ENCODE assay signal across 22 cellular contexts in genomic region chr14:73991097-73991496, GRCh38. TPM values are rescaled to one million over a fixed set of nuclear protein-coding genes. Genes with fewer than 3 reads are reported as not detected.
DNase-seq lines count a peak whose midpoint lies in the region; ATAC-seq, FAIRE-seq and TF ChIP-seq lines count a peak whose summit lies in the region.
"Had no signal": no experiment of that assay in that cellular context is flagged by ENCODE, and none has a peak within 500 bp of the region (broad histone marks: within the 10 kb centered on the region; RNA-seq: fewer than 3 reads in every experiment).

No MANE protein-coding gene starts in this region.

- H3K27me3 ChIP-seq in HepG2 (ENCODE audit: control insufficient read depth in 1 of 2, insufficient read depth in 2 of 2, low read length in 2 of 2) (no peaks in the 10 kb centered on the region), right lobe of liver (no peaks in the 10 kb centered on the region), hepatocyte (no peaks in the 10 kb centered on the region), parathyroid adenoma (ENCODE audit: control insufficient read depth, insufficient read depth, low read length) (no peaks in the 10 kb centered on the region), GM23338 (ENCODE audit: insufficient read depth) (no peaks in the 10 kb centered on the region)
- H3K27me3 ChIP-seq: BLaER1 had no signal

- H2AFZ ChIP-seq in HepG2 (ENCODE audit: low read length) (no peak overlapping the region), hepatocyte (no peak overlapping the region), parathyroid adenoma (no peak overlapping the region), GM23338 (no peak overlapping the region)
- H2AFZ ChIP-seq: GM23248 had no signal

- H3K9me3 ChIP-seq in HepG2 (ENCODE audit: low read length): no peaks in the 10 kb centered on the region
- no peaks in the 10 kb centered on the region for H3K9me3 ChIP-seq in right lobe of liver
- H3K9me3 ChIP-seq in hepatocyte (ENCODE audit: low read depth): no peaks in the 10 kb centered on the region
- no peaks in the 10 kb centered on the region for H3K9me3 ChIP-seq in parathyroid adenoma (ENCODE audit: control insufficient read depth, low read length)
- H3K9me3 ChIP-seq: BLaER1, Caco-2, HAP-1 had no signal

- in situ Hi-C loops in HepG2 (cut with HindIII; ENCODE audit: extremely low pct_ligation_motif_present, low pct_unique_long_range_greater_than_20kb): no loop called here

- H3K4me3 ChIP-seq in HepG2 (replicated peaks in 1 of 3; ENCODE audit: insufficient read depth in 1 of 3, low read depth in 2 of 3, low read length in 3 of 3) (no peak overlapping the region), right lobe of liver (no peak overlapping the region), choroid plexus epithelial cell (ENCODE audit: low read depth, low read length) (no peak overlapping the region), hepatocyte (no peak overlapping the region), parathyroid adenoma (ENCODE audit: low read depth, low read length) (peak overlapping the region; percentile 11), GM23338 (no peak overlapping the region)
- H3K4me3 ChIP-seq: BLaER1, GM23248, HAP-1 had no signal

- H3K79me2 ChIP-seq in HepG2 (ENCODE audit: insufficient read depth, low read length) (peaks cover 9% of the 10 kb centered on the region), hepatocyte (peaks cover 33% of the 10 kb centered on the region), parathyroid adenoma (no peaks in the 10 kb centered on the region), GM23338 (replicated peaks; ENCODE audit: insufficient read depth) (no peaks in the 10 kb centered on the region)

- no peaks in the 10 kb centered on the region for H3K27me3 Mint-ChIP-seq in activated CD4-positive, alpha-beta T cell treated with anti-CD3 and anti-CD28 coated beads, Interleukin-2, amount 10 ng/mL, durations not matched to agents 24 days and 14 days
- no peaks in the 10 kb centered on the region for H3K27me3 Mint-ChIP-seq in GM23338 (ENCODE audit: insufficient read depth, low read depth, poor library complexity)
- H3K27me3 Mint-ChIP-seq: B cell; CD4-positive, CD25-positive, alpha-beta regulatory T cell had no signal

- DNase-seq in HepG2 (ENCODE audit: low spot score) (no peak), right lobe of liver (no peak), choroid plexus epithelial cell (ENCODE audit: low read depth) (peak; percentile 20), hepatocyte (ENCODE audit: low spot score) (no peak), NCI-H1092 treated with DMSO at 0.1 percent for 48 hours (lab: John Stamatoyannopoulos, UW) (no peak), GM23338 (ENCODE audit: low spot score) (no peak)
- no peak for DNase-seq in activated CD4-positive, alpha-beta T cell treated with anti-CD3 and anti-CD28 coated beads, Interleukin-2, amount 10 ng/mL, durations not matched to agents 24 days and 14 days
- DNase-seq: Caco-2; CD4-positive, CD25-positive, alpha-beta regulatory T cell; CD8-positive, alpha-beta T cell; DMS153; DND-41; GM23248 had no signal

- H3K4me2 ChIP-seq in HepG2 (ENCODE audit: low read depth, low read length) (no peak overlapping the region), hepatocyte (no peak overlapping the region), parathyroid adenoma (ENCODE audit: low read length) (peak overlapping the region; percentile 53), GM23338 (no peak overlapping the region)
- H3K4me2 ChIP-seq: BLaER1 had no signal

- CTCF ChIA-PET in HepG2 (lab: Yijun Ruan, JAX; ENCODE audit: low intra/inter-chr PET ratio, low total read pairs): no interaction called here

- TF ChIP-seq EP300 in HepG2 (IDR thresholded peaks at IDR 0.05; ENCODE audit: low read depth in 2 of 2, low read length in 2 of 2) (no peak), HepG2 (CRISPR knock-in tag; IDR thresholded peaks at IDR 0.05; ENCODE audit: borderline replicate concordance) (no peak)

- no peak for TF ChIP-seq CTCF in HepG2 (CRISPR knock-in tag; IDR thresholded peaks at IDR 0.05)
- no peak for TF ChIP-seq CTCF in right lobe of liver (IDR thresholded peaks at IDR 0.05)
- no peak for TF ChIP-seq CTCF in choroid plexus epithelial cell (conservative IDR thresholded peaks at IDR 0.05; ENCODE audit: low read depth, low read length)
- TF ChIP-seq CTCF in hepatocyte (IDR thresholded peaks at IDR 0.05; ENCODE audit: poor library complexity): no peak
- TF ChIP-seq CTCF in parathyroid adenoma (IDR thresholded peaks at IDR 0.05): no peak
- no peak for TF ChIP-seq CTCF in GM23338 (conservative IDR thresholded peaks at IDR 0.05; ENCODE audit: low read depth in 2 of 2)

- H3K27ac Mint-ChIP-seq in activated CD4-positive, alpha-beta T cell treated with anti-CD3 and anti-CD28 coated beads, Interleukin-2, amount 10 ng/mL, durations not matched to agents 24 days and 14 days: no peak overlapping the region
- no peak overlapping the region for H3K27ac Mint-ChIP-seq in GM23338
- H3K27ac Mint-ChIP-seq: B cell; CD4-positive, CD25-positive, alpha-beta regulatory T cell; CD8-positive, alpha-beta T cell had no signal

- peaks cover 4% of the 10 kb centered on the region for H3K36me3 Mint-ChIP-seq in activated CD4-positive, alpha-beta T cell treated with anti-CD3 and anti-CD28 coated beads, Interleukin-2, amount 10 ng/mL, durations not matched to agents 24 days and 14 days (ENCODE audit: low read depth)
- H3K36me3 Mint-ChIP-seq in GM23338 (ENCODE audit: low read depth): 0 out of 3 replicates have a peak, but pooled peaks cover 4% of the 10 kb centered on the region

- 48% methylated on average over 4 of the region's 4 CpGs for WGBS in HepG2 (ENCODE audit: low lambda C conversion rate)
- WGBS in right lobe of liver (ENCODE audit: insufficient coverage, low coverage, low lambda C conversion rate, missing lambda C conversion rate): 43% methylated on average over 4 of the region's 4 CpGs
- WGBS in hepatocyte (ENCODE audit: low lambda C conversion rate, missing lambda C conversion rate): 58% methylated on average over 4 of the region's 4 CpGs

- no peaks in the 10 kb centered on the region for H3K4me1 Mint-ChIP-seq in activated CD4-positive, alpha-beta T cell treated with anti-CD3 and anti-CD28 coated beads, Interleukin-2, amount 10 ng/mL, durations not matched to agents 24 days and 14 days
- no peaks in the 10 kb centered on the region for H3K4me1 Mint-ChIP-seq in GM23338
- H3K4me1 Mint-ChIP-seq: CD4-positive, CD25-positive, alpha-beta regulatory T cell had no signal

- TF ChIP-seq POLR2A in HepG2 (IDR thresholded peaks at IDR 0.05; ENCODE audit: insufficient read depth in 1 of 2, low read depth in 2 of 2, low read length in 2 of 2) (no peak), right lobe of liver (IDR thresholded peaks at IDR 0.05) (no peak)

- intact Hi-C loops in HepG2 (cut with micrococcal nuclease; ENCODE audit: unreplicated experiment): no loop called here
- intact Hi-C loops in right lobe of liver (cut with DNase I): no loop called here
- intact Hi-C loops in activated CD4-positive, alpha-beta T cell treated with anti-CD3 and anti-CD28 coated beads, Interleukin-2, amount 10 ng/mL, durations not matched to agents 24 days and 14 days (cut with micrococcal nuclease): no loop called here

- no peaks in the 10 kb centered on the region for H3F3A ChIP-seq in GM23338 (replicated peaks; ENCODE audit: low read depth)

- no peak for TF ChIP-seq RAD21 in HepG2 (CRISPR knock-in tag; IDR thresholded peaks at IDR 0.05)

- no peak for ATAC-seq in HepG2
- ATAC-seq in right lobe of liver: no peak
- no peak for ATAC-seq in GM23338
- ATAC-seq: CD8-positive, alpha-beta T cell had no signal

- no peaks in the 10 kb centered on the region for H3K9me3 Mint-ChIP-seq in activated CD4-positive, alpha-beta T cell treated with anti-CD3 and anti-CD28 coated beads, Interleukin-2, amount 10 ng/mL, durations not matched to agents 24 days and 14 days
- no peaks in the 10 kb centered on the region; the same call in 2 of the 3 replicates for H3K9me3 Mint-ChIP-seq in GM23338
- H3K9me3 Mint-ChIP-seq: CD4-positive, CD25-positive, alpha-beta regulatory T cell; CD8-positive, alpha-beta T cell had no signal

- no peak overlapping the region for H3K4me3 Mint-ChIP-seq in activated CD4-positive, alpha-beta T cell treated with anti-CD3 and anti-CD28 coated beads, Interleukin-2, amount 10 ng/mL, durations not matched to agents 24 days and 14 days
- no peak overlapping the region for H3K4me3 Mint-ChIP-seq in GM23338
- H3K4me3 Mint-ChIP-seq: B cell; CD4-positive, CD25-positive, alpha-beta regulatory T cell; CD8-positive, alpha-beta T cell had no signal

- POLR2A ChIA-PET in HepG2 (lab: Yijun Ruan, JAX): interaction anchor here (0.6 to 4.0 kb wide), 4 partner anchors 11 to 41 kb away, joined by 3 to 14 read pairs (median 4); partner anchors contain the start of genes BBOF1, COQ6, ENTPD5 and FAM161B

- BruUV-seq in HepG2 (replicated peaks; lab: Mats Ljungman, UMichigan): no TSS peak

- no peak overlapping the region for H3K9ac ChIP-seq in HepG2 (ENCODE audit: insufficient read depth, low read depth, low read length)
- no peak overlapping the region for H3K9ac ChIP-seq in parathyroid adenoma
- H3K9ac ChIP-seq: BLaER1, GM23248 had no signal

- H3K4me1 ChIP-seq in HepG2 (ENCODE audit: insufficient read depth, low read length) (peaks cover 78% of the 10 kb centered on the region), right lobe of liver (peaks cover 0 to 60% (median 27%) of the 10 kb centered on the region in 4 donors), hepatocyte (ENCODE audit: insufficient read depth) (peaks cover 6% of the 10 kb centered on the region), parathyroid adenoma (peaks cover 8% of the 10 kb centered on the region), GM23338 (ENCODE audit: insufficient read depth) (no peaks in the 10 kb centered on the region)
- H3K4me1 ChIP-seq: HAP-1 had no signal

- H3K36me3 ChIP-seq in HepG2 (replicated peaks in 1 of 2; ENCODE audit: control insufficient read depth in 1 of 2, insufficient read depth in 2 of 2, low read length in 2 of 2) (peaks cover 3 to 19% of the 10 kb centered on the region in 2 experiments), right lobe of liver (peaks cover 0 to 30% (median 15%) of the 10 kb centered on the region in 4 donors), hepatocyte (replicated peaks; ENCODE audit: insufficient read depth, low read depth) (no peaks in the 10 kb centered on the region), parathyroid adenoma (ENCODE audit: control insufficient read depth, insufficient read depth, low read length) (no peaks in the 10 kb centered on the region), GM23338 (ENCODE audit: insufficient read depth) (no peaks in the 10 kb centered on the region)

- no peaks in the 10 kb centered on the region for H3K9me2 ChIP-seq in hepatocyte (replicated peaks; ENCODE audit: insufficient read depth)
- no peaks in the 10 kb centered on the region for H3K9me2 ChIP-seq in GM23338 (ENCODE audit: insufficient read depth)

- H4K20me1 ChIP-seq in HepG2 (ENCODE audit: insufficient read depth, low read length) (no peaks in the 10 kb centered on the region), hepatocyte (ENCODE audit: insufficient read depth, poor library complexity, severe bottlenecking) (no peaks in the 10 kb centered on the region), GM23338 (replicated peaks; ENCODE audit: insufficient read depth) (no peaks in the 10 kb centered on the region; the same call in 1 of the 2 replicates)
- H4K20me1 ChIP-seq: BLaER1 had no signal

- no peak overlapping the region for H3K27ac ChIP-seq in HepG2 (ENCODE audit: extremely low read length, insufficient read depth, low read length)
- peak overlapping the region in 1 of 3 donors; percentile 93 for H3K27ac ChIP-seq in right lobe of liver
- peak overlapping the region; percentile 31 for H3K27ac ChIP-seq in hepatocyte
- peak overlapping the region; percentile 15 for H3K27ac ChIP-seq in parathyroid adenoma
- no peak overlapping the region for H3K27ac ChIP-seq in GM23338 (ENCODE audit: low read depth)
- H3K27ac ChIP-seq: 22Rv1, BLaER1, C4-2B, GM23248 had no signal

- no peak for FAIRE-seq in HepG2 (lab: Jason Lieb, UNC)
- FAIRE-seq: A204.1, G401.6, GM12892 had no signal

RNA-seq across cellular contexts. Expression of gene ENTPD5, which starts 28.0 kb away (rescaled TPM):
- 20.6 and 33.8 TPM in 2 replicates for total RNA-seq in HepG2 (2016; rRNA removed; fragmentation: Illumina TruSeq; extraction: Trizol)
- total RNA-seq in HepG2 (2016; cell fraction: cytosol; rRNA removed; fragmentation: Illumina TruSeq; extraction: Trizol; ENCODE audit: low read depth): 8.7 and 9.9 TPM in 2 replicates
- total RNA-seq in HepG2 (2016; cell fraction: insoluble cytoplasmic fraction; rRNA removed; fragmentation: Illumina TruSeq; extraction: Trizol): 18.9 and 34.1 TPM in 2 replicates
- 21.4 and 21.9 TPM in 2 replicates for total RNA-seq in HepG2 (2016; cell fraction: membrane; rRNA removed; fragmentation: Illumina TruSeq; extraction: Trizol)
- total RNA-seq in HepG2 (2016; cell fraction: nucleus; rRNA removed; fragmentation: Illumina TruSeq; extraction: Trizol): 60.3 and 65.0 TPM in 2 replicates
- polyA plus RNA-seq in HepG2 (2011; rRNA removed): 43.3 and 58.7 TPM in 2 replicates
- polyA plus RNA-seq in HepG2 (2011; cell fraction: cytosol; rRNA removed): 20.6 and 34.1 TPM in 2 replicates
- 125 and 138 TPM in 2 replicates for polyA plus RNA-seq in HepG2 (2011; cell fraction: nucleus; rRNA removed)
- 44.7 and 56.4 TPM in 2 replicates for polyA plus RNA-seq in HepG2 (2012)
- polyA plus RNA-seq in HepG2 (2016; cell fraction: cytosol; fragmentation: Illumina TruSeq; extraction: Trizol; ENCODE audit: low read depth): 8.2 and 9.3 TPM in 2 replicates
- polyA plus RNA-seq in HepG2 (2016; cell fraction: insoluble cytoplasmic fraction; fragmentation: Illumina TruSeq; extraction: Trizol; ENCODE audit: low read depth): 13.6 and 15.1 TPM in 2 replicates
- polyA plus RNA-seq in HepG2 (2016; cell fraction: membrane; fragmentation: Illumina TruSeq; extraction: Trizol; ENCODE audit: low read depth): 13.7 and 13.9 TPM in 2 replicates
- 70.5 and 71.0 TPM in 2 replicates for polyA plus RNA-seq in HepG2 (2016; cell fraction: nucleus; fragmentation: Illumina TruSeq; extraction: Trizol; ENCODE audit: insufficient read depth, low read depth)
- 11.3 and 88.1 TPM in 2 replicates for polyA minus RNA-seq in HepG2 (2011; rRNA and poly(A)+ RNA removed; ENCODE audit: low replicate concordance)
- 23.7 and 30.1 TPM in 2 replicates for polyA minus RNA-seq in HepG2 (2011; cell fraction: cytosol; rRNA and poly(A)+ RNA removed)
- polyA minus RNA-seq in HepG2 (2011; cell fraction: nucleus; rRNA and poly(A)+ RNA removed): 123 and 189 TPM in 2 replicates
- 100 to 1,000 TPM in 4 of 6 experiments, 10 to 100 TPM in 2; 96.6 to 334 (median 150) TPM for total RNA-seq in right lobe of liver
- 57.2 and 71.0 TPM in 2 replicates for total RNA-seq in hepatocyte
- polyA plus RNA-seq in hepatocyte: 18.5 and 25.1 TPM in 2 replicates
- total RNA-seq in activated CD4-positive, alpha-beta T cell treated with anti-CD3 and anti-CD28 coated beads, Interleukin-2, amount 10 ng/mL, durations not matched to agents 24 days and 14 days: 10.6 and 12.2 TPM in 2 replicates
- 5.5 and 7.9 TPM in 2 replicates for total RNA-seq in GM23338 (2014; rRNA removed; shearing (Covaris generic))
- 3.5 and 4.6 TPM in 2 replicates for polyA plus RNA-seq in GM23338 (2016; fragmentation: Nextera tagmentation; extraction: Ambion mirVana)

RNA-seq across cellular contexts. Expression of gene BBOF1, which starts 28.1 kb away (rescaled TPM):
- total RNA-seq in HepG2 (2016; rRNA removed; fragmentation: Illumina TruSeq; extraction: Trizol) (2.3 and 2.4 TPM in 2 replicates), right lobe of liver (1 to 10 TPM in 5 of 6 experiments, under 1 TPM in 1; 0.81 to 3.3 (median 1.3) TPM), hepatocyte (6.1 and 7.1 TPM in 2 replicates)
- 2.3 and 2.8 TPM in 2 replicates for total RNA-seq in HepG2 (2016; cell fraction: cytosol; rRNA removed; fragmentation: Illumina TruSeq; extraction: Trizol; ENCODE audit: low read depth)
- 1.8 and 2.4 TPM in 2 replicates for total RNA-seq in HepG2 (2016; cell fraction: insoluble cytoplasmic fraction; rRNA removed; fragmentation: Illumina TruSeq; extraction: Trizol)
- total RNA-seq in HepG2 (2016; cell fraction: membrane; rRNA removed; fragmentation: Illumina TruSeq; extraction: Trizol): 3.5 and 4.3 TPM in 2 replicates
- 3.3 and 4.4 TPM in 2 replicates for total RNA-seq in HepG2 (2016; cell fraction: nucleus; rRNA removed; fragmentation: Illumina TruSeq; extraction: Trizol)
- polyA plus RNA-seq in HepG2 (2011; rRNA removed) (1.6 and 1.7 TPM in 2 replicates), hepatocyte (3.9 and 4.1 TPM in 2 replicates), GM23338 (2016; fragmentation: Nextera tagmentation; extraction: Ambion mirVana) (0.40 and 0.53 TPM in 2 replicates)
- 0.32 and 0.59 TPM in 2 replicates for polyA plus RNA-seq in HepG2 (2011; cell fraction: cytosol; rRNA removed)
- polyA plus RNA-seq in HepG2 (2011; cell fraction: nucleus; rRNA removed): 1.3 and 2.0 TPM in 2 replicates
- polyA plus RNA-seq in HepG2 (2012): 1.9 and 2.4 TPM in 2 replicates
- 2.9 and 4.4 TPM in 2 replicates for polyA plus RNA-seq in HepG2 (2016; cell fraction: cytosol; fragmentation: Illumina TruSeq; extraction: Trizol; ENCODE audit: low read depth)
- 3.3 and 4.4 TPM in 2 replicates for polyA plus RNA-seq in HepG2 (2016; cell fraction: insoluble cytoplasmic fraction; fragmentation: Illumina TruSeq; extraction: Trizol; ENCODE audit: low read depth)
- polyA plus RNA-seq in HepG2 (2016; cell fraction: membrane; fragmentation: Illumina TruSeq; extraction: Trizol; ENCODE audit: low read depth): 3.2 and 3.7 TPM in 2 replicates
- 3.8 and 4.5 TPM in 2 replicates for polyA plus RNA-seq in HepG2 (2016; cell fraction: nucleus; fragmentation: Illumina TruSeq; extraction: Trizol; ENCODE audit: insufficient read depth, low read depth)
- polyA minus RNA-seq in HepG2 (2011; rRNA and poly(A)+ RNA removed; ENCODE audit: low replicate concordance): 0.54 and 0.60 TPM in 2 replicates
- polyA minus RNA-seq in HepG2 (2011; cell fraction: cytosol; rRNA and poly(A)+ RNA removed): 0.44 and 0.49 TPM in 2 replicates
- 2.8 and 4.2 TPM in 2 replicates for polyA minus RNA-seq in HepG2 (2011; cell fraction: nucleus; rRNA and poly(A)+ RNA removed)
- total RNA-seq in activated CD4-positive, alpha-beta T cell treated with anti-CD3 and anti-CD28 coated beads, Interleukin-2, amount 10 ng/mL, durations not matched to agents 24 days and 14 days: 0.57 and 0.72 TPM in 2 replicates
- 0.24 TPM in 1 of 2 replicates, not detected in the other for total RNA-seq in GM23338 (2014; rRNA removed; shearing (Covaris generic))

RNA-seq across cellular contexts. Expression of gene COQ6, which starts 41.0 kb away (rescaled TPM):
- total RNA-seq in HepG2 (2016; rRNA removed; fragmentation: Illumina TruSeq; extraction: Trizol) (18.1 and 18.9 TPM in 2 replicates), right lobe of liver (10 to 100 TPM; 11.6 to 60.9 (median 16.8) TPM), hepatocyte (18.7 and 29.5 TPM in 2 replicates)
- total RNA-seq in HepG2 (2016; cell fraction: cytosol; rRNA removed; fragmentation: Illumina TruSeq; extraction: Trizol; ENCODE audit: low read depth): 4.9 and 6.7 TPM in 2 replicates
- 19.5 and 20.6 TPM in 2 replicates for total RNA-seq in HepG2 (2016; cell fraction: insoluble cytoplasmic fraction; rRNA removed; fragmentation: Illumina TruSeq; extraction: Trizol)
- total RNA-seq in HepG2 (2016; cell fraction: membrane; rRNA removed; fragmentation: Illumina TruSeq; extraction: Trizol): 6.1 and 6.3 TPM in 2 replicates
- total RNA-seq in HepG2 (2016; cell fraction: nucleus; rRNA removed; fragmentation: Illumina TruSeq; extraction: Trizol): 19.6 and 22.2 TPM in 2 replicates
- polyA plus RNA-seq in HepG2 (2011; rRNA removed) (33.1 and 34.7 TPM in 2 replicates), hepatocyte (21.8 and 24.7 TPM in 2 replicates), GM23338 (2016; fragmentation: Nextera tagmentation; extraction: Ambion mirVana) (6.8 and 8.9 TPM in 2 replicates)
- 22.9 and 26.9 TPM in 2 replicates for polyA plus RNA-seq in HepG2 (2011; cell fraction: cytosol; rRNA removed)
- polyA plus RNA-seq in HepG2 (2011; cell fraction: nucleus; rRNA removed): 52.0 and 58.6 TPM in 2 replicates
- 11.7 and 19.1 TPM in 2 replicates for polyA plus RNA-seq in HepG2 (2012)
- polyA plus RNA-seq in HepG2 (2016; cell fraction: cytosol; fragmentation: Illumina TruSeq; extraction: Trizol; ENCODE audit: low read depth): 2.3 TPM in 2 replicates
- 14.0 and 16.4 TPM in 2 replicates for polyA plus RNA-seq in HepG2 (2016; cell fraction: insoluble cytoplasmic fraction; fragmentation: Illumina TruSeq; extraction: Trizol; ENCODE audit: low read depth)
- 3.9 TPM in 2 replicates for polyA plus RNA-seq in HepG2 (2016; cell fraction: membrane; fragmentation: Illumina TruSeq; extraction: Trizol; ENCODE audit: low read depth)
- polyA plus RNA-seq in HepG2 (2016; cell fraction: nucleus; fragmentation: Illumina TruSeq; extraction: Trizol; ENCODE audit: insufficient read depth, low read depth): 36.1 and 42.5 TPM in 2 replicates
- polyA minus RNA-seq in HepG2 (2011; rRNA and poly(A)+ RNA removed; ENCODE audit: low replicate concordance): 24.3 and 47.1 TPM in 2 replicates
- polyA minus RNA-seq in HepG2 (2011; cell fraction: cytosol; rRNA and poly(A)+ RNA removed): 6.3 and 6.9 TPM in 2 replicates
- 31.8 and 33.1 TPM in 2 replicates for polyA minus RNA-seq in HepG2 (2011; cell fraction: nucleus; rRNA and poly(A)+ RNA removed)
- 16.6 and 20.1 TPM in 2 replicates for total RNA-seq in activated CD4-positive, alpha-beta T cell treated with anti-CD3 and anti-CD28 coated beads, Interleukin-2, amount 10 ng/mL, durations not matched to agents 24 days and 14 days
- total RNA-seq in GM23338 (2014; rRNA removed; shearing (Covaris generic)): 13.8 and 14.9 TPM in 2 replicates

RNA-seq across cellular contexts. Expression of gene FAM161B, which starts 41.2 kb away (rescaled TPM):
- total RNA-seq in HepG2 (2016; rRNA removed; fragmentation: Illumina TruSeq; extraction: Trizol) (1.6 and 2.0 TPM in 2 replicates), right lobe of liver (1 to 10 TPM; 1.3 to 2.3 (median 1.5) TPM), hepatocyte (2.3 and 3.3 TPM in 2 replicates)
- total RNA-seq in HepG2 (2016; cell fraction: cytosol; rRNA removed; fragmentation: Illumina TruSeq; extraction: Trizol; ENCODE audit: low read depth): 0.51 and 0.53 TPM in 2 replicates
- 1.9 and 2.1 TPM in 2 replicates for total RNA-seq in HepG2 (2016; cell fraction: insoluble cytoplasmic fraction; rRNA removed; fragmentation: Illumina TruSeq; extraction: Trizol)
- 1.0 TPM in 2 replicates for total RNA-seq in HepG2 (2016; cell fraction: membrane; rRNA removed; fragmentation: Illumina TruSeq; extraction: Trizol)
- 2.6 and 3.0 TPM in 2 replicates for total RNA-seq in HepG2 (2016; cell fraction: nucleus; rRNA removed; fragmentation: Illumina TruSeq; extraction: Trizol)
- polyA plus RNA-seq in HepG2 (2011; rRNA removed) (1.6 and 2.0 TPM in 2 replicates), hepatocyte (0.77 and 2.0 TPM in 2 replicates), GM23338 (2016; fragmentation: Nextera tagmentation; extraction: Ambion mirVana) (2.3 and 2.8 TPM in 2 replicates)
- polyA plus RNA-seq in HepG2 (2011; cell fraction: cytosol; rRNA removed): 0.97 and 1.2 TPM in 2 replicates
- 1.7 and 2.2 TPM in 2 replicates for polyA plus RNA-seq in HepG2 (2011; cell fraction: nucleus; rRNA removed)
- polyA plus RNA-seq in HepG2 (2012): 2.0 and 2.8 TPM in 2 replicates
- polyA plus RNA-seq in HepG2 (2016; cell fraction: cytosol; fragmentation: Illumina TruSeq; extraction: Trizol; ENCODE audit: low read depth): 0.33 and 0.36 TPM in 2 replicates
- 1.6 and 1.7 TPM in 2 replicates for polyA plus RNA-seq in HepG2 (2016; cell fraction: insoluble cytoplasmic fraction; fragmentation: Illumina TruSeq; extraction: Trizol; ENCODE audit: low read depth)
- 0.49 and 0.65 TPM in 2 replicates for polyA plus RNA-seq in HepG2 (2016; cell fraction: membrane; fragmentation: Illumina TruSeq; extraction: Trizol; ENCODE audit: low read depth)
- 1.6 and 2.7 TPM in 2 replicates for polyA plus RNA-seq in HepG2 (2016; cell fraction: nucleus; fragmentation: Illumina TruSeq; extraction: Trizol; ENCODE audit: insufficient read depth, low read depth)
- 0.82 and 2.3 TPM in 2 replicates for polyA minus RNA-seq in HepG2 (2011; rRNA and poly(A)+ RNA removed; ENCODE audit: low replicate concordance)
- polyA minus RNA-seq in HepG2 (2011; cell fraction: cytosol; rRNA and poly(A)+ RNA removed): 1.3 and 1.8 TPM in 2 replicates
- 6.4 and 6.8 TPM in 2 replicates for polyA minus RNA-seq in HepG2 (2011; cell fraction: nucleus; rRNA and poly(A)+ RNA removed)
- 0.57 and 0.75 TPM in 2 replicates for total RNA-seq in activated CD4-positive, alpha-beta T cell treated with anti-CD3 and anti-CD28 coated beads, Interleukin-2, amount 10 ng/mL, durations not matched to agents 24 days and 14 days
- 0.04 and 0.28 TPM in 2 replicates for total RNA-seq in GM23338 (2014; rRNA removed; shearing (Covaris generic))

Comparison
In these comparisons a context has a peak if more than half of its experiments do, and no peak if none do; other contexts are left out.
1. H3K27ac ChIP-seq: peak in hepatocyte (single experiment) and parathyroid adenoma (single experiment); none in HepG2 (single experiment) and GM23338 (single experiment).